In the genomic region with DNA sequence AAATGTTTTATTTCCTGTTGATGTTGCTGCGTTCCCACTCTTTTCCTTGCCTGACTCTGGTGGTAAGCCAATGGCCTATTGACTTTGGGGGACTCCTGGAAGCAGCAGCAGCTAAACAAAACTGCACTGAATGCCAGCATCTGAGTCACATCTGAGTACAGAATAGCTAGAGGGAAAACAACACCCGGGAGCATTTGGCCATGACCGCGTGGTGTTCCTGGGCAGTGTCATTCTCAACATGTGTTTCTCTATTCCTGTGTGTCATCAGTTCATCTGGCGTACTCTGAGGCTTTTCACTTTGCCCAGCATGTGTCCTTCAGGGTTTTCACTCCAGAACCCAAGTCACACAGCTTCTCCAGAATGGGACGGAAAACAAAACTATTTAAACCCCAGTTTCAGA, we compare ENCODE assay signal across 13 cellular contexts.
A peak's percentile ranks its signal among the peaks of the same experiment; 100 is the strongest.
DNase-seq lines count a peak whose midpoint lies in the region; ATAC-seq and TF ChIP-seq lines count a peak whose summit lies in the region.
"Had no signal": no experiment of that assay in that cellular context is flagged by ENCODE, and none has a peak within 500 bp of the region (broad histone marks: within the 10 kb centered on the region; RNA-seq: fewer than 3 reads in every experiment).

No MANE protein-coding gene starts in this region.

- no peaks in the 10 kb centered on the region for H3K36me3 Mint-ChIP-seq in nephron progenitor cell (ENCODE audit: low read depth)
- no peaks in the 10 kb centered on the region for H3K36me3 Mint-ChIP-seq in activated CD4-positive, alpha-beta T cell treated with anti-CD3 and anti-CD28 coated beads, Interleukin-2, amount 10 ng/mL, durations not matched to agents 7 days and 5 days (ENCODE audit: low read depth)
- H3K36me3 Mint-ChIP-seq: CD8-positive, alpha-beta memory T cell had no signal

- peak; percentile 36 for DNase-seq in AG04450 (ENCODE audit: low read depth, low spot score)
- peak; percentile 55 to 66 for DNase-seq in PC-9
- no peak for DNase-seq in esophagus squamous epithelium (lab: John Stamatoyannopoulos, UW)
- no peak for DNase-seq in nephron progenitor cell
- no peak for DNase-seq in activated naive CD4-positive, alpha-beta T cell treated with anti-CD3 and anti-CD28 coated beads, Interleukin-2, amount 50 U/mL, for 16 hours
- no peak for DNase-seq in activated CD4-positive, alpha-beta T cell treated with anti-CD3 and anti-CD28 coated beads, Interleukin-2, amount 10 ng/mL, durations not matched to agents 7 days and 5 days
- DNase-seq: CD8-positive, alpha-beta memory T cell; H7; NCI-H187 treated with DMSO at 0.1 percent for 48 hours had no signal

- POLR2A ChIA-PET in AG04450 (lab: Yijun Ruan, JAX) (no interaction called here), PC-9 (lab: Charles Lee; ENCODE audit: unreplicated experiment) (interaction anchor here (0.5 to 0.6 kb wide), 3 partner anchors 32 to 84 kb away, joined by 3 to 6 read pairs (median 5); no protein-coding TSS in a partner anchor)
- POLR2A ChIA-PET in activated CD4-positive, alpha-beta T cell treated with anti-CD3 and anti-CD28 coated beads, Interleukin-2, amount 10 ng/mL, durations not matched to agents 7 days and 5 days (lab: Charles Lee), result no interaction called here

- H3K36me3 ChIP-seq in PC-9 (ENCODE audit: low read depth), result no peaks in the 10 kb centered on the region
- H3K36me3 ChIP-seq in esophagus squamous epithelium, result no peaks in the 10 kb centered on the region

- ATAC-seq in GM19328 (IDR thresholded peaks at IDR 0.05; ENCODE audit: unreplicated experiment) (no peak), HG02763 (IDR thresholded peaks at IDR 0.05; ENCODE audit: unreplicated experiment) (no peak)
- ATAC-seq: left lobe of liver had no signal

- no peak for TF ChIP-seq POLR2A in esophagus squamous epithelium (IDR thresholded peaks at IDR 0.05)

- no peak overlapping the region for H3K4me2 ChIP-seq in PC-9

- CTCF ChIA-PET in AG04450 (lab: Charles Lee) (interaction anchor here (0.6 kb wide), 1 partner anchor 287 kb away, joined by 7 read pairs; no protein-coding TSS in a partner anchor), PC-9 (lab: Charles Lee) (no interaction called here)
- CTCF ChIA-PET in activated CD4-positive, alpha-beta T cell treated with anti-CD3 and anti-CD28 coated beads, Interleukin-2, amount 10 ng/mL, durations not matched to agents 7 days and 5 days (lab: Charles Lee), result no interaction called here

- intact Hi-C loops in PC-9 (cut with micrococcal nuclease; ENCODE audit: unreplicated experiment), result loop anchor here (1.0 kb wide), 1 partner anchor 32 kb away; no protein-coding TSS in a partner anchor
- intact Hi-C loops in esophagus squamous epithelium (cut with DNase I), result no loop called here

- 13 to 30% methylated on average over 6 of the region's 6 CpGs for WGBS in esophagus squamous epithelium, 2 donors

- no peaks in the 10 kb centered on the region for H3K9me2 ChIP-seq in PC-9 (ENCODE audit: insufficient read depth)

- H3K27ac ChIP-seq in AG04450 (ENCODE audit: low read depth, low read length) (peak overlapping the region; percentile 49), PC-9 (no peak overlapping the region), esophagus squamous epithelium (peak overlapping the region in 3 of 4 donors; percentile 5 to 54 (median 34))

- H3F3A ChIP-seq in PC-9 (ENCODE audit: insufficient read depth, low read depth), result no peaks in the 10 kb centered on the region

- H3K4me1 ChIP-seq in PC-9 (replicated peaks; ENCODE audit: insufficient read depth) (no peaks in the 10 kb centered on the region), esophagus squamous epithelium (peaks cover 0 to 44% (median 20%) of the 10 kb centered on the region in 3 donors)

- H3K27me3 Mint-ChIP-seq in nephron progenitor cell (ENCODE audit: low read depth, poor library complexity), result no peaks in the 10 kb centered on the region
- H3K27me3 Mint-ChIP-seq in activated CD4-positive, alpha-beta T cell treated with anti-CD3 and anti-CD28 coated beads, Interleukin-2, amount 10 ng/mL, durations not matched to agents 7 days and 5 days, result no peaks in the 10 kb centered on the region
- H3K27me3 Mint-ChIP-seq: stimulated activated naive CD8-positive, alpha-beta T cell treated with anti-CD3 and anti-CD28 coated beads, Interleukin-15, Interleukin-2, amounts not matched to agents 100 ng/mL and 50 ng/mL, for 24 hours had no signal

- no peaks in the 10 kb centered on the region for H3K9me3 Mint-ChIP-seq in nephron progenitor cell
- H3K9me3 Mint-ChIP-seq in activated CD4-positive, alpha-beta T cell treated with anti-CD3 and anti-CD28 coated beads, Interleukin-2, amount 10 ng/mL, durations not matched to agents 7 days and 5 days, result no peaks in the 10 kb centered on the region
- H3K9me3 Mint-ChIP-seq: CD8-positive, alpha-beta memory T cell had no signal

- peaks cover 40% of the 10 kb centered on the region for H3K4me1 Mint-ChIP-seq in nephron progenitor cell
- no peaks in the 10 kb centered on the region for H3K4me1 Mint-ChIP-seq in activated CD4-positive, alpha-beta T cell treated with anti-CD3 and anti-CD28 coated beads, Interleukin-2, amount 10 ng/mL, durations not matched to agents 7 days and 5 days
- H3K4me1 Mint-ChIP-seq: CD8-positive, alpha-beta memory T cell had no signal

- H4K20me1 ChIP-seq in PC-9 (ENCODE audit: insufficient read depth), result no peaks in the 10 kb centered on the region

- TF ChIP-seq CTCF in AG04450 (IDR thresholded peaks at IDR 0.05; ENCODE audit: low read depth, low read length), result no peak
- TF ChIP-seq CTCF in PC-9 (conservative IDR thresholded peaks at IDR 0.05), result no peak
- no peak for TF ChIP-seq CTCF in esophagus squamous epithelium (IDR thresholded peaks at IDR 0.05)
- no peak for TF ChIP-seq CTCF in nephron progenitor cell (IDR thresholded peaks at IDR 0.05)

- H3K9me3 ChIP-seq in AG04450 (ENCODE audit: control insufficient read depth, insufficient read depth, low read length) (no peaks in the 10 kb centered on the region), PC-9 (ENCODE audit: insufficient read depth, low read depth) (0 out of 2 replicates have a peak, but pooled peaks cover 3% of the 10 kb centered on the region), esophagus squamous epithelium (no peaks in the 10 kb centered on the region)

- H3K4me3 Mint-ChIP-seq in nephron progenitor cell, result no peak overlapping the region
- H3K4me3 Mint-ChIP-seq in activated CD4-positive, alpha-beta T cell treated with anti-CD3 and anti-CD28 coated beads, Interleukin-2, amount 10 ng/mL, durations not matched to agents 7 days and 5 days, result no peak overlapping the region
- H3K4me3 Mint-ChIP-seq: CD8-positive, alpha-beta memory T cell; stimulated activated naive CD8-positive, alpha-beta T cell treated with anti-CD3 and anti-CD28 coated beads, Interleukin-15, Interleukin-2, amounts not matched to agents 100 ng/mL and 50 ng/mL, for 24 hours had no signal

- H3K27me3 ChIP-seq in AG04450 (ENCODE audit: control insufficient read depth, insufficient read depth, low read length) (no peaks in the 10 kb centered on the region), PC-9 (ENCODE audit: insufficient read depth, low read depth) (no peaks in the 10 kb centered on the region), esophagus squamous epithelium (no peaks in the 10 kb centered on the region)

- BruUV-seq in PC-9 (replicated peaks; lab: Mats Ljungman, UMichigan), result no TSS peak

- no peak overlapping the region for H2AFZ ChIP-seq in PC-9

- H3K27ac Mint-ChIP-seq in nephron progenitor cell, result peak overlapping the region; percentile 66
- no peak overlapping the region for H3K27ac Mint-ChIP-seq in activated CD4-positive, alpha-beta T cell treated with anti-CD3 and anti-CD28 coated beads, Interleukin-2, amount 10 ng/mL, durations not matched to agents 7 days and 5 days
- H3K27ac Mint-ChIP-seq: CD8-positive, alpha-beta memory T cell; stimulated activated naive CD8-positive, alpha-beta T cell treated with anti-CD3 and anti-CD28 coated beads, Interleukin-15, Interleukin-2, amounts not matched to agents 100 ng/mL and 50 ng/mL, for 24 hours had no signal

- no peaks in the 10 kb centered on the region for H3K79me2 ChIP-seq in PC-9 (ENCODE audit: low read depth)

- H3K4me3 ChIP-seq in AG04450 (ENCODE audit: low read depth, low read length) (no peak overlapping the region), PC-9 (no peak overlapping the region), esophagus squamous epithelium (no peak overlapping the region)

Comparison
In these comparisons a context has a peak if more than half of its experiments do, and no peak if none do; other contexts are left out.
1. DNase-seq: peak in AG04450 (single experiment) and PC-9 (2 of 2); none in esophagus squamous epithelium (single experiment), nephron progenitor cell (single experiment), activated naive CD4-positive, alpha-beta T cell treated with anti-CD3 and anti-CD28 coated beads, Interleukin-2, amount 50 U/mL, for 16 hours (single experiment) and activated CD4-positive, alpha-beta T cell treated with anti-CD3 and anti-CD28 coated beads, Interleukin-2, amount 10 ng/mL, durations not matched to agents 7 days and 5 days (single experiment).